18 cellular contexts compared by ENCODE assay signal in genomic region chr9:68741234-68741633, GRCh38.
"Had no signal": no experiment of that assay in that cellular context is flagged by ENCODE, and none has a peak within 500 bp of the region (broad histone marks: within the 10 kb centered on the region; RNA-seq: fewer than 3 reads in every experiment).

No MANE protein-coding gene starts in this region.

- H3K4me3 ChIP-seq: body of pancreas, esophagus squamous epithelium, prostate gland, thyroid gland had no signal

- DNase-seq: activated CD4-positive, alpha-beta T cell treated with anti-CD3 and anti-CD28 coated beads for 4 hours; activated CD8-positive, alpha-beta memory T cell treated with anti-CD3 and anti-CD28 coated beads, Interleukin-2, amount 50 U/mL, for 48 hours; activated naive CD8-positive, alpha-beta T cell treated with anti-CD3 and anti-CD28 coated beads for 36 hours; amygdala; central memory CD4-positive, alpha-beta T cell; cortex of kidney; effector CD4-positive, alpha-beta T cell; esophagus squamous epithelium; kidney glomerular epithelial cell; nephron progenitor cell; occipital lobe; stimulated activated CD4-positive, alpha-beta T cell treated with anti-CD3 and anti-CD28 coated beads, Interleukin-1b, Interleukin-23, amount 100 ng/mL, for 48 hours; thyroid gland had no signal

- H3K4me3 Mint-ChIP-seq: activated naive CD8-positive, alpha-beta T cell treated with anti-CD3 and anti-CD28 coated beads for 36 hours; memory B cell; nephron progenitor cell; WTC11 had no signal

- H3K36me3 Mint-ChIP-seq: activated naive CD8-positive, alpha-beta T cell treated with anti-CD3 and anti-CD28 coated beads for 36 hours; WTC11 had no signal

- H3K9me3 Mint-ChIP-seq: activated naive CD8-positive, alpha-beta T cell treated with anti-CD3 and anti-CD28 coated beads for 36 hours; memory B cell; nephron progenitor cell; WTC11 had no signal

- H3K9me3 ChIP-seq: body of pancreas, esophagus squamous epithelium, prostate gland, thyroid gland had no signal

- H3K27ac Mint-ChIP-seq: activated naive CD8-positive, alpha-beta T cell treated with anti-CD3 and anti-CD28 coated beads for 36 hours; memory B cell; nephron progenitor cell; WTC11 had no signal

- H3K36me3 ChIP-seq: esophagus squamous epithelium, prostate gland, thyroid gland had no signal

- H3K27me3 Mint-ChIP-seq: memory B cell had no signal

- ATAC-seq: sciatic nerve, WTC11 had no signal

- H3K27me3 ChIP-seq: body of pancreas, esophagus squamous epithelium, thyroid gland had no signal

- H3K4me1 ChIP-seq: esophagus squamous epithelium, prostate gland, thyroid gland had no signal

- H3K27ac ChIP-seq: body of pancreas, esophagus squamous epithelium, prostate gland, thyroid gland had no signal
